In the genomic region with DNA sequence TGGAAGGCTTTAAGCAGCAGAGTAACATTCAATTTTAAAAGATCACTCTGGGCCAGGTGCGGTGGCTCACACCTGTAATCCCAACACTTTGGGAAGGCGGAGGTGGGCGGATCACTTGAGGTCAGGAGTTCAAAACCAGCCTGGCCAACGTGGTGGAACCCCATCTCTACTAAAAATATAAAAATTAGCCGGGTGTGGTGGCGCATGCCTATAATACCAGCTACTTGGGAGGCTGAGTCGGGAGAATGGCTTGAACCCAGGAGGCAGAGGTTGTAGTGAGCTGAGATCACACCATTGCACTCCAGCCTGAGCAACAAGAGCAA, we compare ENCODE assay signal across 4 cellular contexts. TPM values are rescaled to one million over a fixed set of nuclear protein-coding genes. Genes with fewer than 3 reads are reported as not detected.
"Had no signal": no experiment of that assay in that cellular context is flagged by ENCODE, and none has a peak within 500 bp of the region (broad histone marks: within the 10 kb centered on the region; RNA-seq: fewer than 3 reads in every experiment).

No MANE protein-coding gene starts in this region.

RNA-seq across cellular contexts. Expression of a gene that starts 17.8 kb away (rescaled TPM):
- total RNA-seq: PC-3 had no signal

RNA-seq across cellular contexts. Expression of a gene that starts 45.5 kb away (rescaled TPM):
- total RNA-seq: ascending aorta, M059J, PC-3, SJSA1 had no signal
